23 cellular contexts compared by ENCODE assay signal in genomic region chr20:44976698-44977097, GRCh38. TPM values are rescaled to one million over a fixed set of nuclear protein-coding genes. Genes with fewer than 3 reads are reported as not detected.
DNase-seq lines count a peak whose midpoint lies in the region; ATAC-seq and TF ChIP-seq lines count a peak whose summit lies in the region.
"Had no signal": no experiment of that assay in that cellular context is flagged by ENCODE, and none has a peak within 500 bp of the region (broad histone marks: within the 10 kb centered on the region; RNA-seq: fewer than 3 reads in every experiment).

No MANE protein-coding gene starts in this region.

- H4K20me1 ChIP-seq in MM.1S (ENCODE audit: insufficient read depth, low read length) = no peaks in the 10 kb centered on the region

- H3K4me1 Mint-ChIP-seq in activated CD8-positive, alpha-beta memory T cell treated with anti-CD3 and anti-CD28 coated beads, Interleukin-2, amount 10 ng/mL, durations not matched to agents 7 days and 5 days = peaks cover 65% of the 10 kb centered on the region
- peaks cover 78% of the 10 kb centered on the region for H3K4me1 Mint-ChIP-seq in activated T-helper 1 cell treated with anti-CD3 and anti-CD28 coated beads, Interleukin-12 subunit alpha, Interleukin-12 subunit beta, Interleukin-2, Interleukin-4 antibody, amounts not matched to agents 30 ng/mL and 10 ng/mL and 1 ng/mL, durations not matched to agents 14 hours and 24 hours and 36 hours (ENCODE audit: low read depth)
- peaks cover 69 to 76% of the 10 kb centered on the region in 2 donors for H3K4me1 Mint-ChIP-seq in natural killer cell
- H3K4me1 Mint-ChIP-seq: neural progenitor cell had no signal

- no peak for DNase-seq in activated CD8-positive, alpha-beta memory T cell treated with anti-CD3 and anti-CD28 coated beads, Interleukin-2, amount 10 ng/mL, durations not matched to agents 7 days and 5 days
- no peak for DNase-seq in activated CD8-positive, alpha-beta memory T cell treated with anti-CD3 and anti-CD28 coated beads for 24 hours
- DNase-seq in MM.1S (no peak), natural killer cell (no peak), COLO668 (lab: John Stamatoyannopoulos, UW; ENCODE audit: unreplicated experiment) (no peak), GM13976 (ENCODE audit: low spot score) (no peak), OCI-M2 (lab: John Stamatoyannopoulos, UW; ENCODE audit: unreplicated experiment) (no peak)
- DNase-seq in activated T-helper 1 cell treated with anti-CD3 and anti-CD28 coated beads, Interleukin-12 subunit alpha, Interleukin-12 subunit beta, Interleukin-2, Interleukin-4 antibody, amounts not matched to agents 30 ng/mL and 10 ng/mL and 1 ng/mL, durations not matched to agents 14 hours and 24 hours and 36 hours (ENCODE audit: low spot score) = no peak
- DNase-seq: DMS53; HFFc6; left colon; NCI-H1048; NCI-H2081 treated with DMSO at 0.1 percent for 48 hours; NCI-H524; OCI-M1; SHP77 treated with DMSO at 0.1 percent for 48 hours; small intestine; stimulated activated CD4-positive, alpha-beta T cell treated with anti-CD3 and anti-CD28 coated beads, Interleukin-4, amount 100 ng/mL, for 1 hour; T-helper 1 cell; WERI-Rb-1 had no signal

- CTCF ChIA-PET in activated CD8-positive, alpha-beta memory T cell treated with anti-CD3 and anti-CD28 coated beads, Interleukin-2, amount 10 ng/mL, durations not matched to agents 7 days and 5 days (lab: Charles Lee) = interaction anchor here (1.4 to 3.9 kb wide), 4 partner anchors 10 to 34 kb away, joined by 3 to 31 read pairs (median 10); partner anchors contain the start of gene STK4

- peaks cover 65% of the 10 kb centered on the region for H3K4me1 ChIP-seq in MM.1S (ENCODE audit: low read length)
- H3K4me1 ChIP-seq: neural progenitor cell had no signal

- no peaks in the 10 kb centered on the region for H3K27me3 ChIP-seq in MM.1S (replicated peaks; ENCODE audit: insufficient read depth, low read length)
- H3K27me3 ChIP-seq: BLaER1 treated with 17β-estradiol and CSF1 and Interleukin-3, amounts not matched to agents 10 nM and 100 nM; neural progenitor cell had no signal

- no peak for TF ChIP-seq CTCF in MM.1S (IDR thresholded peaks at IDR 0.05; ENCODE audit: low read length)
- no peak for TF ChIP-seq CTCF in natural killer cell (IDR thresholded peaks at IDR 0.05)
- TF ChIP-seq CTCF in GM13976 (IDR thresholded peaks at IDR 0.05; ENCODE audit: borderline replicate concordance, control extremely low read depth, extremely low read depth, insufficient read depth, missing control alignments) = no peak

- peak overlapping the region; percentile 95 for H3K27ac Mint-ChIP-seq in activated CD8-positive, alpha-beta memory T cell treated with anti-CD3 and anti-CD28 coated beads, Interleukin-2, amount 10 ng/mL, durations not matched to agents 7 days and 5 days
- H3K27ac Mint-ChIP-seq in activated T-helper 1 cell treated with anti-CD3 and anti-CD28 coated beads, Interleukin-12 subunit alpha, Interleukin-12 subunit beta, Interleukin-2, Interleukin-4 antibody, amounts not matched to agents 30 ng/mL and 10 ng/mL and 1 ng/mL, durations not matched to agents 14 hours and 24 hours and 36 hours = peak overlapping the region; percentile 7
- peak overlapping the region; percentile 94 to 98 for H3K27ac Mint-ChIP-seq in natural killer cell
- H3K27ac Mint-ChIP-seq: HFFc6, neural progenitor cell had no signal

- peaks cover 90% of the 10 kb centered on the region for H3K79me2 ChIP-seq in MM.1S (ENCODE audit: low read length)

- no peaks in the 10 kb centered on the region for H3K27me3 Mint-ChIP-seq in activated CD8-positive, alpha-beta memory T cell treated with anti-CD3 and anti-CD28 coated beads, Interleukin-2, amount 10 ng/mL, durations not matched to agents 7 days and 5 days
- no peaks in the 10 kb centered on the region for H3K27me3 Mint-ChIP-seq in activated T-helper 1 cell treated with anti-CD3 and anti-CD28 coated beads, Interleukin-12 subunit alpha, Interleukin-12 subunit beta, Interleukin-2, Interleukin-4 antibody, amounts not matched to agents 30 ng/mL and 10 ng/mL and 1 ng/mL, durations not matched to agents 14 hours and 24 hours and 36 hours (ENCODE audit: insufficient read depth)
- no peaks in the 10 kb centered on the region for H3K27me3 Mint-ChIP-seq in natural killer cell (ENCODE audit: low read depth in 2 of 2)

- H3F3A ChIP-seq in MM.1S (ENCODE audit: insufficient read depth, low read length) = peaks cover 56% of the 10 kb centered on the region

- H3K9me3 Mint-ChIP-seq in activated CD8-positive, alpha-beta memory T cell treated with anti-CD3 and anti-CD28 coated beads, Interleukin-2, amount 10 ng/mL, durations not matched to agents 7 days and 5 days (ENCODE audit: low read depth) = no peaks in the 10 kb centered on the region
- no peaks in the 10 kb centered on the region for H3K9me3 Mint-ChIP-seq in activated T-helper 1 cell treated with anti-CD3 and anti-CD28 coated beads, Interleukin-12 subunit alpha, Interleukin-12 subunit beta, Interleukin-2, Interleukin-4 antibody, amounts not matched to agents 30 ng/mL and 10 ng/mL and 1 ng/mL, durations not matched to agents 14 hours and 24 hours and 36 hours
- H3K9me3 Mint-ChIP-seq in natural killer cell = no peaks in the 10 kb centered on the region
- H3K9me3 Mint-ChIP-seq: HFFc6, neural progenitor cell had no signal

- peaks cover 75% of the 10 kb centered on the region for H3K36me3 Mint-ChIP-seq in activated CD8-positive, alpha-beta memory T cell treated with anti-CD3 and anti-CD28 coated beads, Interleukin-2, amount 10 ng/mL, durations not matched to agents 7 days and 5 days
- peaks cover 77% of the 10 kb centered on the region for H3K36me3 Mint-ChIP-seq in activated T-helper 1 cell treated with anti-CD3 and anti-CD28 coated beads, Interleukin-12 subunit alpha, Interleukin-12 subunit beta, Interleukin-2, Interleukin-4 antibody, amounts not matched to agents 30 ng/mL and 10 ng/mL and 1 ng/mL, durations not matched to agents 14 hours and 24 hours and 36 hours (ENCODE audit: low read depth)
- peaks cover 57% of the 10 kb centered on the region for H3K36me3 Mint-ChIP-seq in natural killer cell

- H3K36me3 ChIP-seq in MM.1S (replicated peaks; ENCODE audit: insufficient read depth, low read length) = peaks cover 30% of the 10 kb centered on the region

- H3K9ac ChIP-seq in MM.1S (ENCODE audit: low read length) = no peak overlapping the region
- H3K9ac ChIP-seq: BLaER1 treated with 17β-estradiol and CSF1 and Interleukin-3, amounts not matched to agents 10 nM and 100 nM; KMS-11 had no signal

- in situ Hi-C loops in GM13976 (cut with MboI; ENCODE audit: low sequenced_read_pairs, unreplicated experiment) = no loop called here

- no peaks in the 10 kb centered on the region for H3K9me3 ChIP-seq in MM.1S (replicated peaks; ENCODE audit: insufficient read depth, low read length)
- H3K9me3 ChIP-seq: BLaER1 treated with 17β-estradiol and CSF1 and Interleukin-3, amounts not matched to agents 10 nM and 100 nM had no signal

- no peaks in the 10 kb centered on the region for H3K9me2 ChIP-seq in MM.1S (replicated peaks; ENCODE audit: insufficient read depth, low read length)

- H3K4me3 ChIP-seq in MM.1S (ENCODE audit: low read length) = no peak overlapping the region
- H3K4me3 ChIP-seq: BLaER1 treated with 17β-estradiol and CSF1 and Interleukin-3, amounts not matched to agents 10 nM and 100 nM; neural progenitor cell had no signal

- H3K27ac ChIP-seq in MM.1S (ENCODE audit: low read length) = peak overlapping the region; percentile 99; the same call in 1 of the 2 replicates
- H3K27ac ChIP-seq: KMS-11, neural progenitor cell, WERI-Rb-1 had no signal

- intact Hi-C loops in activated T-helper 1 cell treated with anti-CD3 and anti-CD28 coated beads, Interleukin-12 subunit alpha, Interleukin-12 subunit beta, Interleukin-2, Interleukin-4 antibody, amounts not matched to agents 30 ng/mL and 10 ng/mL and 1 ng/mL, durations not matched to agents 14 hours and 24 hours and 36 hours (cut with micrococcal nuclease) = no loop called here
- intact Hi-C loops in natural killer cell (cut with micrococcal nuclease) = no loop called here

- H2AFZ ChIP-seq in MM.1S (ENCODE audit: low read length) = no peak overlapping the region
- H2AFZ ChIP-seq: neural progenitor cell had no signal

- ATAC-seq in activated CD8-positive, alpha-beta memory T cell treated with anti-CD3 and anti-CD28 coated beads, Interleukin-2, amount 10 ng/mL, durations not matched to agents 7 days and 5 days = no peak
- no peak for ATAC-seq in natural killer cell
- ATAC-seq: left colon had no signal

- H3K4me3 Mint-ChIP-seq in activated CD8-positive, alpha-beta memory T cell treated with anti-CD3 and anti-CD28 coated beads, Interleukin-2, amount 10 ng/mL, durations not matched to agents 7 days and 5 days = no peak overlapping the region
- H3K4me3 Mint-ChIP-seq in activated T-helper 1 cell treated with anti-CD3 and anti-CD28 coated beads, Interleukin-12 subunit alpha, Interleukin-12 subunit beta, Interleukin-2, Interleukin-4 antibody, amounts not matched to agents 30 ng/mL and 10 ng/mL and 1 ng/mL, durations not matched to agents 14 hours and 24 hours and 36 hours = no peak overlapping the region
- H3K4me3 Mint-ChIP-seq in natural killer cell = no peak overlapping the region
- H3K4me3 Mint-ChIP-seq: HFFc6, neural progenitor cell had no signal

- H3K4me2 ChIP-seq in MM.1S (ENCODE audit: low read depth, low read length) = peak overlapping the region; percentile 80; the same call in 1 of the 2 replicates
- H3K4me2 ChIP-seq: KMS-11, neural progenitor cell had no signal

RNA-seq across cellular contexts. Expression of gene STK4, which starts 10.4 kb away (rescaled TPM):
- 100 to 1,000 TPM; 151 to 170 TPM for total RNA-seq in activated CD8-positive, alpha-beta memory T cell treated with anti-CD3 and anti-CD28 coated beads, Interleukin-2, amount 10 ng/mL, durations not matched to agents 7 days and 5 days
- total RNA-seq in activated T-helper 1 cell treated with anti-CD3 and anti-CD28 coated beads, Interleukin-12 subunit alpha, Interleukin-12 subunit beta, Interleukin-2, Interleukin-4 antibody, amounts not matched to agents 30 ng/mL and 10 ng/mL and 1 ng/mL, durations not matched to agents 14 hours and 24 hours and 36 hours = 149 and 155 TPM in 2 replicates
- total RNA-seq in natural killer cell = 100 to 1,000 TPM; 351 to 394 (median 366) TPM

RNA-seq across cellular contexts. Expression of gene TOMM34, which starts 16.5 kb away (rescaled TPM):
- total RNA-seq in activated CD8-positive, alpha-beta memory T cell treated with anti-CD3 and anti-CD28 coated beads, Interleukin-2, amount 10 ng/mL, durations not matched to agents 7 days and 5 days = 10 to 100 TPM; 22.3 to 31.2 TPM
- total RNA-seq in activated T-helper 1 cell treated with anti-CD3 and anti-CD28 coated beads, Interleukin-12 subunit alpha, Interleukin-12 subunit beta, Interleukin-2, Interleukin-4 antibody, amounts not matched to agents 30 ng/mL and 10 ng/mL and 1 ng/mL, durations not matched to agents 14 hours and 24 hours and 36 hours = 53.0 and 55.4 TPM in 2 replicates
- total RNA-seq in natural killer cell = 1 to 10 TPM; 8.5 to 9.2 (median 8.8) TPM

Comparison
In these comparisons a context has a peak if more than half of its experiments do, and no peak if none do; other contexts are left out.
1. H3K27ac Mint-ChIP-seq: peak in every context shown above with its lines; median percentile 96 in natural killer cell; 95 in activated CD8-positive, alpha-beta memory T cell treated with anti-CD3 and anti-CD28 coated beads, Interleukin-2, amount 10 ng/mL, durations not matched to agents 7 days and 5 days; 7 in activated T-helper 1 cell treated with anti-CD3 and anti-CD28 coated beads, Interleukin-12 subunit alpha, Interleukin-12 subunit beta, Interleukin-2, Interleukin-4 antibody, amounts not matched to agents 30 ng/mL and 10 ng/mL and 1 ng/mL, durations not matched to agents 14 hours and 24 hours and 36 hours.